14 cellular contexts compared by ENCODE assay signal in genomic region chr2:199443589-199444130, GRCh38. TPM values are rescaled to one million over a fixed set of nuclear protein-coding genes. Genes with fewer than 3 reads are reported as not detected.
DNase-seq lines count a peak whose midpoint lies in the region; ATAC-seq, FAIRE-seq and TF ChIP-seq lines count a peak whose summit lies in the region.
"Had no signal": no experiment of that assay in that cellular context is flagged by ENCODE, and none has a peak within 500 bp of the region (broad histone marks: within the 10 kb centered on the region; RNA-seq: fewer than 3 reads in every experiment).

No MANE protein-coding gene starts in this region.

- H3K9me2 ChIP-seq in GM23248 (ENCODE audit: insufficient read depth) (no peaks in the 10 kb centered on the region), PC-3 (replicated peaks; ENCODE audit: low read length) (no peaks in the 10 kb centered on the region)

- no peak overlapping the region for H3K27ac ChIP-seq in GM23248
- no peak overlapping the region for H3K27ac ChIP-seq in PC-3 (ENCODE audit: low read length)
- no peak overlapping the region for H3K27ac ChIP-seq in small intestine (ENCODE audit: low read depth in 1 of 2, low read length in 1 of 2)
- H3K27ac ChIP-seq: Peyer's patch had no signal

- no TSS peak for BruUV-seq in PC-3 (replicated peaks; lab: Mats Ljungman, UMichigan)

- peak overlapping the region; percentile 41 for H3K4me2 ChIP-seq in GM23248 (ENCODE audit: unreplicated experiment)
- H3K4me2 ChIP-seq in PC-3 (ENCODE audit: low read length): no peak overlapping the region

- H3K79me2 ChIP-seq in GM23248 (ENCODE audit: insufficient read depth): peaks cover 87% of the 10 kb centered on the region
- no peaks in the 10 kb centered on the region for H3K79me2 ChIP-seq in PC-3 (ENCODE audit: low read length)

- H2AFZ ChIP-seq in GM23248 (no peak overlapping the region), PC-3 (ENCODE audit: low read length) (no peak overlapping the region)

- TF ChIP-seq CTCF in PC-3 (conservative IDR thresholded peaks at IDR 0.05; ENCODE audit: low read depth, low read length) (no peak), fibroblast of mammary gland (conservative IDR thresholded peaks at IDR 0.05; ENCODE audit: control insufficient read depth, insufficient read depth, low read depth, low read length) (no peak)

- H3K27me3 ChIP-seq in GM23248 (replicated peaks; ENCODE audit: insufficient read depth) (no peaks in the 10 kb centered on the region), PC-3 (ENCODE audit: low read length) (no peaks in the 10 kb centered on the region), small intestine (ENCODE audit: control insufficient read depth in 2 of 2, insufficient read depth in 2 of 2, low read length in 2 of 2) (no peaks in the 10 kb centered on the region)
- H3K27me3 ChIP-seq: Peyer's patch had no signal

- CTCF ChIA-PET in PC-3 (lab: Charles Lee): interaction anchor here (0.7 kb wide), 1 partner anchor 41 kb away, joined by 5 read pairs; no protein-coding TSS in a partner anchor

- DNase-seq in GM23248: peak; percentile 71
- DNase-seq in PC-3: peak; percentile 46
- DNase-seq in fibroblast of mammary gland (ENCODE audit: low read depth): peak; percentile 60
- no peak for DNase-seq in small intestine
- DNase-seq in DMS53 treated with DMSO at 0.1 percent for 48 hours (lab: John Stamatoyannopoulos, UW; ENCODE audit: unreplicated experiment): no peak
- DNase-seq in mucosa of gallbladder (ENCODE audit: low spot score): no peak
- DNase-seq: CD4-positive, alpha-beta memory T cell; DND-41; H9; NCI-H2107; NCI-H774; Peyer's patch; SHP77 treated with DMSO at 0.1 percent for 48 hours had no signal

- intact Hi-C loops in PC-3 (cut with micrococcal nuclease): no loop called here

- ATAC-seq in PC-3 (peak; percentile 78), HG03045 (IDR thresholded peaks at IDR 0.05; ENCODE audit: unreplicated experiment) (no peak)

- H3K4me1 ChIP-seq in GM23248 (ENCODE audit: insufficient read depth) (peaks cover 24% of the 10 kb centered on the region), PC-3 (ENCODE audit: insufficient read depth, low read length) (peaks cover 13% of the 10 kb centered on the region; the same call in 1 of the 2 replicates), small intestine (ENCODE audit: control insufficient read depth in 2 of 2, insufficient read depth in 1 of 2, low read depth in 1 of 2, low read length in 1 of 2) (no peaks in the 10 kb centered on the region)
- H3K4me1 ChIP-seq: Peyer's patch had no signal

- POLR2A ChIA-PET in PC-3 (lab: Charles Lee; ENCODE audit: unreplicated experiment): no interaction called here

- H3F3A ChIP-seq in GM23248 (ENCODE audit: insufficient read depth) (peaks cover 7% of the 10 kb centered on the region), PC-3 (ENCODE audit: low read length, unreplicated experiment) (no peaks in the 10 kb centered on the region)

- H3K9me3 ChIP-seq in GM23248 (ENCODE audit: low read depth) (no peaks in the 10 kb centered on the region), PC-3 (ENCODE audit: low read length) (no peaks in the 10 kb centered on the region), small intestine (ENCODE audit: control insufficient read depth, low read depth) (no peaks in the 10 kb centered on the region)
- H3K9me3 ChIP-seq: Peyer's patch had no signal

- H3K9ac ChIP-seq in GM23248 (no peak overlapping the region), PC-3 (ENCODE audit: low read length) (no peak overlapping the region)

- H4K20me1 ChIP-seq in GM23248 (ENCODE audit: insufficient read depth): no peaks in the 10 kb centered on the region
- no peaks in the 10 kb centered on the region for H4K20me1 ChIP-seq in PC-3 (ENCODE audit: low read length)

- in situ Hi-C loops in GM23248 (cut with MboI): no loop called here

- WGBS in GM23248 (ENCODE audit: low coverage in 1 of 2, low lambda C conversion rate in 2 of 2, missing lambda C conversion rate in 2 of 2), 2 experiments: 92 to 93% methylated on average over 3 of the region's 3 CpGs
- WGBS in small intestine, 3 donors: 59 to 72% (median 67%) methylated on average over 3 of the region's 3 CpGs

- H3K36me3 ChIP-seq in GM23248 (ENCODE audit: low read depth): no peaks in the 10 kb centered on the region
- no peaks in the 10 kb centered on the region for H3K36me3 ChIP-seq in PC-3 (ENCODE audit: low read depth, low read length)
- no peaks in the 10 kb centered on the region for H3K36me3 ChIP-seq in small intestine (ENCODE audit: control insufficient read depth in 2 of 2, insufficient read depth in 2 of 2, low read length in 2 of 2)
- H3K36me3 ChIP-seq: Peyer's patch had no signal

- peak; percentile 41 for FAIRE-seq in small intestine (lab: Jason Lieb, UNC)

- H3K4me3 ChIP-seq in GM23248: no peak overlapping the region
- no peak overlapping the region for H3K4me3 ChIP-seq in PC-3 (ENCODE audit: low read length)
- no peak overlapping the region for H3K4me3 ChIP-seq in fibroblast of mammary gland (ENCODE audit: control insufficient read depth, low read depth, low read length)
- H3K4me3 ChIP-seq in small intestine (ENCODE audit: low read depth in 1 of 2, low read length in 2 of 2): no peak overlapping the region
- H3K4me3 ChIP-seq: Peyer's patch had no signal

RNA-seq across cellular contexts. Expression of gene SATB2, which starts 14.1 kb away (rescaled TPM):
- total RNA-seq in GM23248 (2014; rRNA removed; shearing (Covaris generic)): 6.3 and 9.9 TPM in 2 replicates
- polyA plus RNA-seq in GM23248 (2016; fragmentation: Nextera tagmentation; extraction: Ambion mirVana) (2.1 and 3.0 TPM in 2 replicates), small intestine (1 to 10 TPM; 1.5 to 2.2 (median 1.8) TPM)
- total RNA-seq in PC-3 (2014; rRNA removed) (3.0 and 5.1 TPM in 2 replicates), mucosa of gallbladder (6.4 TPM)
- polyA plus RNA-seq: CD4-positive, alpha-beta memory T cell had no signal

Comparison
In these comparisons a context has a peak if more than half of its experiments do, and no peak if none do; other contexts are left out.
1. DNase-seq: peak in GM23248 (single experiment), PC-3 (single experiment) and fibroblast of mammary gland (single experiment); none in small intestine (single experiment), DMS53 treated with DMSO at 0.1 percent for 48 hours (single experiment) and mucosa of gallbladder (single experiment).